ENCODE assay signal across 11 cellular contexts in the genomic region with DNA sequence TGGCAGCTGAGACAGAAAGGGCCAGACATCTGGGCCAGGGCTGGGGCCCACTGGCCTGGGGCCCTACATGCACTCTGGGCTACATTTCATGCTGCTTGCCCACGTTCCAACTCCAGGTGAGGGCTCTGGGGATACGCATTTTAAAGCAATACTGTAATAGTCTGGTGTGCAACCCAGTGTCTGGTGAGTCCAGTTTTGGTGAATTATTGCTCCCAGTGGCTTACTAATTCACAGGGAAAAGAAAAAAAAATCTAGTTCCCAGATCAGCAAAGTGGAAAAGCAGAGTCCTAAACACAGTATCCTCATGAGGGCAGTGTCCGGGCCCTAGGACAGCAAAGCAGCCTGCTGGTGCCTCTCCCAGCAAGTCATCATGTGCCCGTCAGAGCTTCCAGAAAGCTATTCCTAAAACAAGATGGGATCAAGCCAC.
DNase-seq lines count a peak whose midpoint lies in the region; ATAC-seq and TF ChIP-seq lines count a peak whose summit lies in the region.
"Had no signal": no experiment of that assay in that cellular context is flagged by ENCODE, and none has a peak within 500 bp of the region (broad histone marks: within the 10 kb centered on the region; RNA-seq: fewer than 3 reads in every experiment).

No MANE protein-coding gene starts in this region.

- TF ChIP-seq POLR2A in erythroblast (IDR thresholded peaks at IDR 0.05; ENCODE audit: low read length) = no peak

- H3K27ac Mint-ChIP-seq in natural killer cell treated with Interleukin-12 subunit alpha and Interleukin-12 subunit beta and Interleukin-15 and Interleukin-18, amount 100 ng/mL, for 72 hours = no peak overlapping the region
- H3K27ac Mint-ChIP-seq in natural killer cell = no peak overlapping the region
- H3K27ac Mint-ChIP-seq in nephron progenitor cell = peak overlapping the region; percentile 94
- H3K27ac Mint-ChIP-seq: activated naive CD8-positive, alpha-beta T cell treated with anti-CD3 and anti-CD28 coated beads, Interleukin-2, amount 50 U/mL, for 24 hours had no signal

- intact Hi-C loops in natural killer cell (cut with micrococcal nuclease) = no loop called here

- H3K9me3 Mint-ChIP-seq in natural killer cell treated with Interleukin-12 subunit alpha and Interleukin-12 subunit beta and Interleukin-15 and Interleukin-18, amount 100 ng/mL, for 72 hours = no peaks in the 10 kb centered on the region
- H3K9me3 Mint-ChIP-seq in natural killer cell = no peaks in the 10 kb centered on the region
- H3K9me3 Mint-ChIP-seq in nephron progenitor cell = no peaks in the 10 kb centered on the region
- H3K9me3 Mint-ChIP-seq: activated naive CD8-positive, alpha-beta T cell treated with anti-CD3 and anti-CD28 coated beads, Interleukin-2, amount 50 U/mL, for 24 hours had no signal

- H3K27me3 Mint-ChIP-seq in natural killer cell treated with Interleukin-12 subunit alpha and Interleukin-12 subunit beta and Interleukin-15 and Interleukin-18, amount 100 ng/mL, for 72 hours = peaks cover 0 to 9% of the 10 kb centered on the region in 2 donors
- H3K27me3 Mint-ChIP-seq in natural killer cell (ENCODE audit: low read depth in 2 of 2) (peaks cover 3 to 12% of the 10 kb centered on the region in 2 donors), nephron progenitor cell (ENCODE audit: low read depth, poor library complexity) (no peaks in the 10 kb centered on the region)
- H3K27me3 Mint-ChIP-seq: activated naive CD8-positive, alpha-beta T cell treated with anti-CD3 and anti-CD28 coated beads, Interleukin-2, amount 50 U/mL, for 24 hours had no signal

- H3K4me3 Mint-ChIP-seq in natural killer cell treated with Interleukin-12 subunit alpha and Interleukin-12 subunit beta and Interleukin-15 and Interleukin-18, amount 100 ng/mL, for 72 hours = no peak overlapping the region
- H3K4me3 Mint-ChIP-seq in natural killer cell (no peak overlapping the region), nephron progenitor cell (peak overlapping the region; percentile 59)
- H3K4me3 Mint-ChIP-seq: activated naive CD8-positive, alpha-beta T cell treated with anti-CD3 and anti-CD28 coated beads, Interleukin-2, amount 50 U/mL, for 24 hours had no signal

- peaks cover 4 to 9% of the 10 kb centered on the region in 2 donors for H3K4me1 Mint-ChIP-seq in natural killer cell treated with Interleukin-12 subunit alpha and Interleukin-12 subunit beta and Interleukin-15 and Interleukin-18, amount 100 ng/mL, for 72 hours (ENCODE audit: low read depth in 2 of 2)
- H3K4me1 Mint-ChIP-seq in natural killer cell (peaks cover 0 to 7% of the 10 kb centered on the region in 2 donors), nephron progenitor cell (peaks cover 70% of the 10 kb centered on the region)

- TF ChIP-seq CTCF in natural killer cell (IDR thresholded peaks at IDR 0.05) (no peak), nephron progenitor cell (IDR thresholded peaks at IDR 0.05) (no peak)

- no peaks in the 10 kb centered on the region for H3K36me3 Mint-ChIP-seq in natural killer cell treated with Interleukin-12 subunit alpha and Interleukin-12 subunit beta and Interleukin-15 and Interleukin-18, amount 100 ng/mL, for 72 hours
- H3K36me3 Mint-ChIP-seq in natural killer cell (no peaks in the 10 kb centered on the region), nephron progenitor cell (ENCODE audit: low read depth) (no peaks in the 10 kb centered on the region)

- ATAC-seq in natural killer cell treated with Interleukin-12 subunit alpha and Interleukin-12 subunit beta and Interleukin-15 and Interleukin-18, amount 100 ng/mL, for 72 hours = no peak
- ATAC-seq in natural killer cell (no peak), HG03439 (IDR thresholded peaks at IDR 0.05; ENCODE audit: unreplicated experiment) (no peak)
- ATAC-seq: activated naive CD8-positive, alpha-beta T cell treated with anti-CD3 and anti-CD28 coated beads, Interleukin-2, amount 50 U/mL, for 24 hours had no signal

- DNase-seq in natural killer cell treated with Interleukin-12 subunit alpha and Interleukin-12 subunit beta and Interleukin-15 and Interleukin-18, amount 100 ng/mL, for 72 hours (ENCODE audit: low spot score) = peak; percentile 52
- DNase-seq in natural killer cell = no peak
- DNase-seq in dedifferentiated amniotic fluid mesenchymal stem cell (ENCODE audit: extremely low spot score) = peak; percentile 20
- peak; percentile 10 for DNase-seq in nephron progenitor cell
- no peak for DNase-seq in KG1 (lab: John Stamatoyannopoulos, UW)
- no peak for DNase-seq in LoVo (ENCODE audit: low spot score)
- no peak for DNase-seq in erythroblast (lab: John Stamatoyannopoulos, UW)
- DNase-seq: activated CD4-positive, alpha-beta T cell treated with anti-CD3 and anti-CD28 coated beads for 48 hours; activated naive CD8-positive, alpha-beta T cell treated with anti-CD3 and anti-CD28 coated beads, Interleukin-2, amount 50 U/mL, for 24 hours; NCI-H1092 had no signal

Comparison
In these comparisons a context has a peak if more than half of its experiments do, and no peak if none do; other contexts are left out.
1. DNase-seq: peak in natural killer cell treated with Interleukin-12 subunit alpha and Interleukin-12 subunit beta and Interleukin-15 and Interleukin-18, amount 100 ng/mL, for 72 hours (single experiment), dedifferentiated amniotic fluid mesenchymal stem cell (single experiment) and nephron progenitor cell (single experiment); none in natural killer cell (single experiment), KG1 (single experiment), LoVo (single experiment) and erythroblast (0 of 2).